12 cellular contexts compared by ENCODE assay signal in the genomic region with DNA sequence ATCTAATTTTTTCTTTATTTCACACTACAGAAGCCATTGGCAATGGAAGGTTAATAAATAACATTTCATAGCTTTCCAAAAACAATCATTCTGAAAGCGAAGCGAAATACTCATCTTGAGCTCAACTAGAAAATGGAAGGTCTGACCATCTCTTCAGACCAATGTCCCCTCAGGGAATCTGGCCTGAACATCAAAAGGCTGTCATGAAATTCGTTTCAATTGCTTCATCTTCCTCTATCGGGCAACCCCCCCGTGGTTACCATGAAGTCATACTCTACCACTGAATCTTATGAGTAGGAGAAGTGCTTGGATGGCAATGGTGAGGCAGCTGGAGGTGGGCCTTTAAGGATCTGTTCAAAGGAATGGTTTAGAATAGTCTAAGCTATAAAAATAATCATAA. TPM values are rescaled to one million over a fixed set of nuclear protein-coding genes. Genes with fewer than 3 reads are reported as not detected.
DNase-seq lines count a peak whose midpoint lies in the region; ATAC-seq and TF ChIP-seq lines count a peak whose summit lies in the region.
"Had no signal": no experiment of that assay in that cellular context is flagged by ENCODE, and none has a peak within 500 bp of the region (broad histone marks: within the 10 kb centered on the region; RNA-seq: fewer than 3 reads in every experiment).

No MANE protein-coding gene starts in this region.

- H3K4me1 Mint-ChIP-seq in activated B cell treated with CpG ODN at 0.5 μM for 24 hours (peaks cover 71% of the 10 kb centered on the region), neural progenitor cell (no peaks in the 10 kb centered on the region)

- POLR2A ChIA-PET in activated B cell treated with CpG ODN at 0.5 μM for 24 hours (lab: Charles Lee) = interaction anchor here (0.7 to 10.0 kb wide), 8 partner anchors 18 to 137 kb away, joined by 3 to 201 read pairs (median 4); a partner anchor contains a TSS

- H2AFZ ChIP-seq in neural progenitor cell (replicated peaks) = no peak overlapping the region

- H3K9me3 ChIP-seq in neural progenitor cell (ENCODE audit: low read depth) (no peaks in the 10 kb centered on the region), right cardiac atrium (ENCODE audit: control insufficient read depth, low read length) (no peaks in the 10 kb centered on the region)

- H3K4me3 Mint-ChIP-seq in activated B cell treated with CpG ODN at 0.5 μM for 24 hours (no peak overlapping the region), neural progenitor cell (no peak overlapping the region)

- peak; percentile 29 for ATAC-seq in HG02981 (IDR thresholded peaks at IDR 0.05; ENCODE audit: unreplicated experiment)
- no peak for ATAC-seq in activated B cell treated with CpG ODN at 0.5 μM for 24 hours (ENCODE audit: low read depth)
- ATAC-seq in right cardiac atrium = no peak
- no peak for ATAC-seq in HG02884 (IDR thresholded peaks at IDR 0.05; ENCODE audit: unreplicated experiment)

- no peaks in the 10 kb centered on the region for H4K20me1 ChIP-seq in neural progenitor cell (ENCODE audit: low read depth)

- intact Hi-C loops in activated B cell treated with CpG ODN at 0.5 μM for 24 hours (cut with micrococcal nuclease) (no loop called here), right cardiac atrium (cut with DNase I) (no loop called here)

- CTCF ChIA-PET in activated B cell treated with CpG ODN at 0.5 μM for 24 hours (lab: Charles Lee) = interaction anchor here (1.3 to 1.9 kb wide), 4 partner anchors 9 to 139 kb away, joined by 3 to 10 read pairs (median 8); no protein-coding TSS in a partner anchor

- no peaks in the 10 kb centered on the region for H3K4me1 ChIP-seq in neural progenitor cell
- no peaks in the 10 kb centered on the region for H3K4me1 ChIP-seq in right cardiac atrium (ENCODE audit: control insufficient read depth, insufficient read depth, low read length)

- H3K36me3 ChIP-seq in neural progenitor cell = no peaks in the 10 kb centered on the region

- no peak overlapping the region for H3K27ac ChIP-seq in neural progenitor cell
- no peak overlapping the region for H3K27ac ChIP-seq in right cardiac atrium (ENCODE audit: low read length)

- no peak overlapping the region for H3K4me2 ChIP-seq in neural progenitor cell

- no peaks in the 10 kb centered on the region for H3K79me2 ChIP-seq in neural progenitor cell (ENCODE audit: low read depth)

- H3F3A ChIP-seq in neural progenitor cell (ENCODE audit: low read depth) = no peaks in the 10 kb centered on the region

- no peaks in the 10 kb centered on the region for H3K27me3 ChIP-seq in neural progenitor cell
- no peaks in the 10 kb centered on the region for H3K27me3 ChIP-seq in right cardiac atrium (ENCODE audit: control insufficient read depth, insufficient read depth)

- H3K27me3 Mint-ChIP-seq in activated B cell treated with CpG ODN at 0.5 μM for 24 hours = no peaks in the 10 kb centered on the region
- H3K27me3 Mint-ChIP-seq in neural progenitor cell (ENCODE audit: insufficient read depth, low read depth) = no peaks in the 10 kb centered on the region

- no peak overlapping the region for H3K9ac ChIP-seq in neural progenitor cell

- H3K27ac Mint-ChIP-seq in activated B cell treated with CpG ODN at 0.5 μM for 24 hours (peak overlapping the region; percentile 99), neural progenitor cell (no peak overlapping the region)

- H3K36me3 Mint-ChIP-seq in activated B cell treated with CpG ODN at 0.5 μM for 24 hours (ENCODE audit: low read depth) (no peaks in the 10 kb centered on the region), neural progenitor cell (no peaks in the 10 kb centered on the region)

- no peak for TF ChIP-seq CTCF in activated B cell treated with CpG ODN at 0.5 μM for 24 hours (IDR thresholded peaks at IDR 0.05)
- TF ChIP-seq CTCF in neural progenitor cell (IDR thresholded peaks at IDR 0.05) = no peak

- no peak overlapping the region for H3K4me3 ChIP-seq in neural progenitor cell
- H3K4me3 ChIP-seq in right cardiac atrium (ENCODE audit: low read length) = no peak overlapping the region

- WGBS in right cardiac atrium = 82% methylated on average over 5 of the region's 5 CpGs

- DNase-seq in activated CD8-positive, alpha-beta memory T cell treated with anti-CD3 and anti-CD28 coated beads, Interleukin-2, amount 50 U/mL, for 4 hours = peak; percentile 20
- DNase-seq in activated CD8-positive, alpha-beta memory T cell treated with anti-CD3 and anti-CD28 coated beads, Interleukin-2, amount 50 U/mL, for 48 hours = no peak
- DNase-seq in activated B cell treated with CpG ODN at 0.5 μM for 24 hours (no peak), neural progenitor cell (ENCODE audit: low spot score) (no peak), right cardiac atrium (no peak)
- peak; percentile 38 for DNase-seq in stimulated activated CD4-positive, alpha-beta T cell treated with anti-CD3 and anti-CD28 coated beads, Interleukin-4, amount 100 ng/mL, for 24 hours
- DNase-seq: DMS79, Kasumi-1, SHP77 treated with DMSO at 0.1 percent for 48 hours had no signal

- H3K9me3 Mint-ChIP-seq in activated B cell treated with CpG ODN at 0.5 μM for 24 hours (no peaks in the 10 kb centered on the region), neural progenitor cell (no peaks in the 10 kb centered on the region)

RNA-seq across cellular contexts. Expression of a gene that starts 22.9 kb away (rescaled TPM):
- 129 and 130 TPM in 2 replicates for total RNA-seq in activated B cell treated with CpG ODN at 0.5 μM for 24 hours
- 0.19 and 0.54 TPM in 2 replicates for total RNA-seq in neural progenitor cell (ENCODE audit: low replicate concordance)
- total RNA-seq in right cardiac atrium = 1 to 10 TPM; 2.3 to 4.2 (median 3.2) TPM
- polyA plus RNA-seq in right cardiac atrium = 1.3 TPM
- total RNA-seq: H1 had no signal

Comparison
In these comparisons a context has a peak if more than half of its experiments do, and no peak if none do; other contexts are left out.
1. DNase-seq: peak in activated CD8-positive, alpha-beta memory T cell treated with anti-CD3 and anti-CD28 coated beads, Interleukin-2, amount 50 U/mL, for 4 hours (single experiment) and stimulated activated CD4-positive, alpha-beta T cell treated with anti-CD3 and anti-CD28 coated beads, Interleukin-4, amount 100 ng/mL, for 24 hours (single experiment); none in activated CD8-positive, alpha-beta memory T cell treated with anti-CD3 and anti-CD28 coated beads, Interleukin-2, amount 50 U/mL, for 48 hours (single experiment), activated B cell treated with CpG ODN at 0.5 μM for 24 hours (single experiment), neural progenitor cell (single experiment) and right cardiac atrium (0 of 3).
2. RNA of a gene that starts 22.9 kb away (total RNA-seq): 129 to 130 TPM in activated B cell treated with CpG ODN at 0.5 μM for 24 hours; 2.3 to 4.2 TPM in right cardiac atrium and 0.19 to 0.54 TPM in neural progenitor cell; every median in the first group is over 10 times any median in the second.